In genomic region chr4:168605411-168605810, GRCh38 we compare ENCODE assay signal across 14 cellular contexts.
DNase-seq lines count a peak whose midpoint lies in the region; ATAC-seq, FAIRE-seq and TF ChIP-seq lines count a peak whose summit lies in the region.
"Had no signal": no experiment of that assay in that cellular context is flagged by ENCODE, and none has a peak within 500 bp of the region (broad histone marks: within the 10 kb centered on the region; RNA-seq: fewer than 3 reads in every experiment).

No MANE protein-coding gene starts in this region.

- no peaks in the 10 kb centered on the region for H3K9me3 Mint-ChIP-seq in astrocyte (ENCODE audit: unreplicated experiment)
- H3K9me3 Mint-ChIP-seq in naive thymus-derived CD8-positive, alpha-beta T cell: no peaks in the 10 kb centered on the region
- peaks cover 0 to 4% (median 0%) of the 10 kb centered on the region in 6 donors for H3K9me3 Mint-ChIP-seq in immature natural killer cell
- H3K9me3 Mint-ChIP-seq: CD4-positive, alpha-beta T cell had no signal

- no peak for FAIRE-seq in astrocyte (lab: Jason Lieb, UNC)

- H3K36me3 Mint-ChIP-seq in astrocyte (ENCODE audit: low read depth, unreplicated experiment) (no peaks in the 10 kb centered on the region), immature natural killer cell (no peaks in the 10 kb centered on the region)
- no peaks in the 10 kb centered on the region for H3K36me3 Mint-ChIP-seq in naive thymus-derived CD8-positive, alpha-beta T cell

- H3K4me3 Mint-ChIP-seq in astrocyte (ENCODE audit: unreplicated experiment): peak overlapping the region; percentile 54
- H3K4me3 Mint-ChIP-seq in naive thymus-derived CD8-positive, alpha-beta T cell: no peak overlapping the region
- no peak overlapping the region for H3K4me3 Mint-ChIP-seq in immature natural killer cell
- H3K4me3 Mint-ChIP-seq: CD4-positive, alpha-beta T cell had no signal

- no peak overlapping the region for H3K4me3 ChIP-seq in GM23248
- H3K4me3 ChIP-seq in astrocyte (ENCODE audit: insufficient read depth, low read depth, low read length): peak overlapping the region; percentile 19
- H3K4me3 ChIP-seq in rectal smooth muscle tissue (ENCODE audit: low read length): no peak overlapping the region
- H3K4me3 ChIP-seq: lung had no signal

- no peaks in the 10 kb centered on the region for H3K9me2 ChIP-seq in GM23248 (ENCODE audit: insufficient read depth)

- H3K9me3 ChIP-seq in GM23248 (ENCODE audit: low read depth) (no peaks in the 10 kb centered on the region), astrocyte (ENCODE audit: insufficient read depth, low read depth, low read length) (no peaks in the 10 kb centered on the region)

- peaks cover 19% of the 10 kb centered on the region for H3K4me1 ChIP-seq in GM23248 (ENCODE audit: insufficient read depth)
- H3K4me1 ChIP-seq in astrocyte (ENCODE audit: insufficient read depth, low read length): peaks cover 20% of the 10 kb centered on the region
- peaks cover 23% of the 10 kb centered on the region for H3K4me1 ChIP-seq in rectal smooth muscle tissue (ENCODE audit: control insufficient read depth, insufficient read depth, low read length)

- TF ChIP-seq CTCF in astrocyte (IDR thresholded peaks at IDR 0.05; ENCODE audit: insufficient read depth, low read depth, low read length): no peak

- H3K79me2 ChIP-seq in GM23248 (ENCODE audit: insufficient read depth) (no peaks in the 10 kb centered on the region), astrocyte (ENCODE audit: insufficient read depth, low read length) (no peaks in the 10 kb centered on the region)

- in situ Hi-C loops in GM23248 (cut with MboI): no loop called here

- H3F3A ChIP-seq in GM23248 (ENCODE audit: insufficient read depth): peaks cover 21% of the 10 kb centered on the region

- intact Hi-C loops in Right ventricle myocardium superior (cut with DNase I): no loop called here

- peak overlapping the region; percentile 35; the same call in 1 of the 2 replicates for H3K27ac ChIP-seq in GM23248
- peak overlapping the region; percentile 82 for H3K27ac ChIP-seq in astrocyte (ENCODE audit: low read depth, low read length)
- peak overlapping the region; percentile 59 for H3K27ac ChIP-seq in rectal smooth muscle tissue (ENCODE audit: low read depth, low read length)

- peak overlapping the region; percentile 52 for H3K4me2 ChIP-seq in GM23248 (ENCODE audit: unreplicated experiment)
- peak overlapping the region; percentile 63 for H3K4me2 ChIP-seq in astrocyte (ENCODE audit: low read length)

- H3K9ac ChIP-seq in GM23248 (no peak overlapping the region), astrocyte (ENCODE audit: low read length) (peak overlapping the region; percentile 55), rectal smooth muscle tissue (ENCODE audit: low read length) (no peak overlapping the region)

- peak overlapping the region; percentile 80 for H3K27ac Mint-ChIP-seq in astrocyte (ENCODE audit: unreplicated experiment)
- H3K27ac Mint-ChIP-seq in naive thymus-derived CD8-positive, alpha-beta T cell: no peak overlapping the region
- no peak overlapping the region for H3K27ac Mint-ChIP-seq in immature natural killer cell
- H3K27ac Mint-ChIP-seq: CD4-positive, alpha-beta T cell had no signal

- H2AFZ ChIP-seq in GM23248 (no peak overlapping the region), astrocyte (ENCODE audit: low read depth, low read length) (no peak overlapping the region)

- H3K36me3 ChIP-seq in GM23248 (ENCODE audit: low read depth) (no peaks in the 10 kb centered on the region), astrocyte (ENCODE audit: insufficient read depth, low read length) (no peaks in the 10 kb centered on the region), rectal smooth muscle tissue (ENCODE audit: control insufficient read depth, insufficient read depth, low read length) (no peaks in the 10 kb centered on the region)

- ATAC-seq in Right ventricle myocardium superior (ENCODE audit: poor library complexity) (peak; percentile 44), GM21619 (IDR thresholded peaks at IDR 0.05; ENCODE audit: unreplicated experiment) (no peak)
- ATAC-seq in naive thymus-derived CD8-positive, alpha-beta T cell: no peak

- H3K27me3 Mint-ChIP-seq in astrocyte (ENCODE audit: low read depth, unreplicated experiment): no peaks in the 10 kb centered on the region
- peaks cover under 1 to 5% (median 2%) of the 10 kb centered on the region in 5 donors for H3K27me3 Mint-ChIP-seq in naive thymus-derived CD8-positive, alpha-beta T cell
- H3K27me3 Mint-ChIP-seq in immature natural killer cell (ENCODE audit: low read depth in 3 of 3): peaks cover 2 to 4% (median 3%) of the 10 kb centered on the region in 3 donors

- H4K20me1 ChIP-seq in GM23248 (ENCODE audit: insufficient read depth): no peaks in the 10 kb centered on the region
- H4K20me1 ChIP-seq in astrocyte (ENCODE audit: insufficient read depth, low read length): no peaks in the 10 kb centered on the region

- 44 to 46% methylated on average over 3 of the region's 3 CpGs for WGBS in GM23248 (ENCODE audit: low coverage in 1 of 2, low lambda C conversion rate in 2 of 2, missing lambda C conversion rate in 2 of 2), 2 experiments

- POLR2A ChIA-PET in naive thymus-derived CD8-positive, alpha-beta T cell (lab: Charles Lee): no interaction called here

- DNase-seq in GM23248 (peak; percentile 81), astrocyte (ENCODE audit: low read depth) (peak; percentile 91), Right ventricle myocardium superior (no peak), foreskin melanocyte (no peak), immature natural killer cell (no peak)
- DNase-seq in naive thymus-derived CD8-positive, alpha-beta T cell: no peak
- DNase-seq: amniotic stem cell; CD4-positive, alpha-beta T cell; erythroblast; MV-4-11; NCI-H82 had no signal

- H3K4me1 Mint-ChIP-seq in astrocyte (ENCODE audit: low read depth, unreplicated experiment) (peaks cover 42% of the 10 kb centered on the region), immature natural killer cell (no peaks in the 10 kb centered on the region)
- no peaks in the 10 kb centered on the region for H3K4me1 Mint-ChIP-seq in naive thymus-derived CD8-positive, alpha-beta T cell

- H3K27me3 ChIP-seq in GM23248 (replicated peaks; ENCODE audit: insufficient read depth) (no peaks in the 10 kb centered on the region), astrocyte (ENCODE audit: insufficient read depth, low read length) (no peaks in the 10 kb centered on the region), rectal smooth muscle tissue (ENCODE audit: control insufficient read depth, insufficient read depth, low read length) (no peaks in the 10 kb centered on the region)

Comparison
In these comparisons a context has a peak if more than half of its experiments do, and no peak if none do; other contexts are left out.
1. DNase-seq: peak in GM23248 (single experiment) and astrocyte (single experiment); none in Right ventricle myocardium superior (single experiment), foreskin melanocyte (single experiment), naive thymus-derived CD8-positive, alpha-beta T cell (0 of 10) and immature natural killer cell (0 of 3).
2. Peak in every context shown above with its lines, with median percentiles within 50 percentile points of each other: H3K27ac ChIP-seq.